In the genomic region with DNA sequence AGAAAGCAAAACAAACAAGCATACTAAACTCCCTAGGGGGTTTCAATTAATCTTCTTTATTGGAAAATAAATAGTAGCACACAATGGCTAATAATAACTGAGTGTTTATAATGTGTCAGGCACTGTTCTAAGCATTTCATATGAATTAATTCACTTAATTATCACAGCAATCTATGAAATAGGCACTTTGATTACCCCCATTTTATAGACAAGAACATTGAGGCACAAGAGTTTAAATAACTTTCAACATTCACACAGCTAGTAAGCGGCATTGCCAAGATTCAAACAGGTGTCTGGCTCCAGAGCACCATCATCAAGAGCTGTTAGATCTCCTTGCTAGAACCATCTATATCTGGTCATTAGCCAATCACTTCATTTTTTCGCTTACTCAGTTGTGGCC, we compare ENCODE assay signal across 1 cellular context.
TF ChIP-seq lines count a peak whose summit lies in the region.

No MANE protein-coding gene starts in this region.

TF ChIP-seq in HepG2, 621 proteins besides CTCF, POLR2A, EP300 and RAD21:
- TF ChIP-seq ZNF629 (CRISPR knock-in tag; conservative IDR thresholded peaks at IDR 0.05) (peak; percentile 57), FOSL2 (CRISPR knock-in tag; IDR thresholded peaks at IDR 0.05) (no peak)
